In the genomic region with DNA sequence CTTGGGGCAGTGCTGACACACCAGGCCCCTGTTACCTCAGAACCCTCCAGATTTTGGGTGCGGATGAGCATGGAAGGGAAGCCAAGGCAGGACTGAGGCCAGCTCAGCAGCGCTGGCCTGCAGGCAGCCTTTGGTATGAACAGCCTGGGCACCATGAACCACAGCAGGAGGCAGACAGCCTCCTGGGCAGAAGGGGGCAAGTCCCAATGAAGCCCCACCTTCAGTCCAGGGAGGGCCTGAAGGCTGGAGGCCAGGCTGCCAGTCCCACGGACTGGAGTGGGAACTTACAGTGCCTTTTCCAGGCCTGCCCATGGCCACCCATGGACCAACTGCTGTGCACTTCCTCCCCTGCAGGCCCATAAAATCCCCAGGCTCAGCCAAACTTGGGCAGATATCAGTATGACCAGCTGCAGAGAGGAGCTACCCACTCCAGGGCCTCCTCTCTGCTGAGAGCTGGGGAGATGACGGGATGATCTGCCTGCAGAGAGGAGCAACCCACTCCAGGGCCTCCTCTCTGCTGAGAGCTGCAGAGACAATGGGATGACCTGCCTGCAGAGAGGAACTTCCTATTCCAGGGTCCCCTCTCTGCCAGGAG, we compare ENCODE assay signal across 19 cellular contexts.
"Had no signal": no experiment of that assay in that cellular context is flagged by ENCODE, and none has a peak within 500 bp of the region (broad histone marks: within the 10 kb centered on the region; RNA-seq: fewer than 3 reads in every experiment).

No MANE protein-coding gene starts in this region.

- DNase-seq: effector memory CD8-positive, alpha-beta T cell; esophagus squamous epithelium; foreskin fibroblast; glutamatergic neuron; islet precursor cell; lower lobe of right lung; natural killer cell; ovary; stimulated activated CD4-positive, alpha-beta T cell treated with anti-CD3 and anti-CD28 coated beads, Interleukin-2, amount 100 ng/mL, for 48 hours; stimulated activated CD8-positive, alpha-beta memory T cell treated with anti-CD3 and anti-CD28 coated beads, Interleukin-4, amount 100 ng/mL, for 48 hours; stimulated activated naive CD8-positive, alpha-beta T cell treated with anti-CD3 and anti-CD28 coated beads, Interleukin-15, Interleukin-2, amounts not matched to agents 100 U/mL and 50 U/mL, for 24 hours; thyroid gland; uterus had no signal

- H3K4me1 ChIP-seq: lower lobe of right lung, suprapubic skin, upper lobe of left lung, uterus had no signal

- H3K36me3 ChIP-seq: esophagus squamous epithelium, gastroesophageal sphincter, lower lobe of right lung, ovary, right atrium auricular region, suprapubic skin, thyroid gland, upper lobe of left lung, uterus had no signal

- H3K27me3 ChIP-seq: gastroesophageal sphincter, ovary, right atrium auricular region, suprapubic skin, thyroid gland, upper lobe of left lung, uterus had no signal

- H3K9me3 ChIP-seq: gastroesophageal sphincter, lower lobe of right lung, ovary, right atrium auricular region, thyroid gland, uterus had no signal

- H3K4me3 ChIP-seq: esophagus squamous epithelium, gastroesophageal sphincter, lower lobe of right lung, ovary, right atrium auricular region, smooth muscle cell, suprapubic skin, thyroid gland, upper lobe of left lung, uterus had no signal

- ATAC-seq: effector memory CD8-positive, alpha-beta T cell; gastroesophageal sphincter; lower lobe of right lung; natural killer cell; stimulated activated effector memory CD8-positive, alpha-beta T cell treated with anti-CD3 and anti-CD28 coated beads, Interleukin-12 subunit alpha, Interleukin-12 subunit beta, amount 100 ng/mL, for 72 hours; stimulated activated naive CD8-positive, alpha-beta T cell treated with anti-CD3 and anti-CD28 coated beads, Interleukin-15, Interleukin-2, amounts not matched to agents 100 U/mL and 50 U/mL, for 24 hours had no signal

- H3K27ac ChIP-seq: esophagus squamous epithelium, gastroesophageal sphincter, lower lobe of right lung, ovary, right atrium auricular region, suprapubic skin, thyroid gland, upper lobe of left lung, uterus had no signal
